In genomic region chr7:91880413-91881241, GRCh38 we compare ENCODE assay signal across 1 cellular context.
TF ChIP-seq lines count a peak whose summit lies in the region.

A gene with protein sequence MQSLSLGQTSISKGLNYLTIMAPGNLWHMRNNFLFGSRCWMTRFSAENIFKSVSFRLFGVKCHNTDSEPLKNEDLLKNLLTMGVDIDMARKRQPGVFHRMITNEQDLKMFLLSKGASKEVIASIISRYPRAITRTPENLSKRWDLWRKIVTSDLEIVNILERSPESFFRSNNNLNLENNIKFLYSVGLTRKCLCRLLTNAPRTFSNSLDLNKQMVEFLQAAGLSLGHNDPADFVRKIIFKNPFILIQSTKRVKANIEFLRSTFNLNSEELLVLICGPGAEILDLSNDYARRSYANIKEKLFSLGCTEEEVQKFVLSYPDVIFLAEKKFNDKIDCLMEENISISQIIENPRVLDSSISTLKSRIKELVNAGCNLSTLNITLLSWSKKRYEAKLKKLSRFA (minus strand): TSS chr7:91880702. CDS start chr7:91880083, 619 bp downstream.

TF ChIP-seq in K562, 482 proteins besides CTCF, POLR2A, EP300 and RAD21 (continued from another document and continues in another):
- TF ChIP-seq UBTF (IDR thresholded peaks at IDR 0.05; ENCODE audit: borderline replicate concordance in 1 of 2, low read depth in 2 of 2, low read length in 2 of 2) (0 out of 4 replicates have a peak, but pooled peaks have one; percentile 37 to 45), ZNF3 (CRISPR knock-in tag; IDR thresholded peaks at IDR 0.05) (no peak), E2F6 (IDR thresholded peaks at IDR 0.05; ENCODE audit: borderline replicate concordance in 1 of 2, extremely low read depth in 1 of 2, insufficient read depth in 1 of 2, insufficient read length in 1 of 2, low read depth in 1 of 2, low read length in 1 of 2, poor library complexity in 1 of 2, severe bottlenecking in 1 of 2) (peak; percentile 44 to 81), ZNF274 (IDR thresholded peaks at IDR 0.05; ENCODE audit: borderline replicate concordance, low read depth, low read length) (no peak), RBM17 (IDR thresholded peaks at IDR 0.05; ENCODE audit: borderline replicate concordance, low read depth, low read length) (no peak), STAT5B (CRISPR knock-in tag; IDR thresholded peaks at IDR 0.05) (no peak), SMARCC2 (IDR thresholded peaks at IDR 0.05; ENCODE audit: low read depth) (no peak), NUFIP1 (IDR thresholded peaks at IDR 0.05; ENCODE audit: partially characterized antibody) (no peak), POLR2G (IDR thresholded peaks at IDR 0.05; ENCODE audit: low read depth, low read length) (peak; percentile 74), ATF7 (IDR thresholded peaks at IDR 0.05) (peak; percentile 90), ZSCAN29 (IDR thresholded peaks at IDR 0.05) (no peak), SNIP1 (IDR thresholded peaks at IDR 0.05; ENCODE audit: low read depth) (peak; percentile 84), ZBTB7A (IDR thresholded peaks at IDR 0.05; ENCODE audit: borderline replicate concordance, control insufficient read depth, low read depth, low read length) (peak; percentile 81; the same call in 1 of the 2 replicates), MAFK (IDR thresholded peaks at IDR 0.05; ENCODE audit: low read length) (no peak), ZNF584 (CRISPR knock-in tag; IDR thresholded peaks at IDR 0.05; ENCODE audit: low read depth) (no peak), CHD4 (IDR thresholded peaks at IDR 0.05; ENCODE audit: insufficient read depth, insufficient replicate concordance, low read depth, low read length, poor library complexity, severe bottlenecking) (no peak), HDAC3 (IDR thresholded peaks at IDR 0.05; ENCODE audit: borderline replicate concordance, partially characterized antibody) (peak; percentile 26), NONO (IDR thresholded peaks at IDR 0.05; ENCODE audit: low read depth in 2 of 2, low read length in 1 of 2) (peak in 1 of 2 experiments; percentile 78; a peak in 1 of 4 replicates), ERF (CRISPR knock-in tag; IDR thresholded peaks at IDR 0.05) (0 out of 2 replicates have a peak, but pooled peaks have one; percentile 67), DIDO1 (tag; IDR thresholded peaks at IDR 0.05; ENCODE audit: low read depth) (peak; percentile 93), ZNF212 (CRISPR knock-in tag; IDR thresholded peaks at IDR 0.05) (peak; percentile 73; the same call in 1 of the 2 replicates), EGR1 (conservative IDR thresholded peaks at IDR 0.05) (no peak; the same call in 1 of the 2 replicates), CREBBP (IDR thresholded peaks at IDR 0.05; ENCODE audit: low read depth, low read length) (no peak), ELF2 (CRISPR knock-in tag; IDR thresholded peaks at IDR 0.05) (peak; percentile 96), ZNF77 (CRISPR knock-in tag; IDR thresholded peaks at IDR 0.05) (no peak), MXD1 (CRISPR knock-in tag; IDR thresholded peaks at IDR 0.05; ENCODE audit: borderline replicate concordance, poor library complexity, severe bottlenecking) (no peak), ZNF589 (CRISPR knock-in tag; IDR thresholded peaks at IDR 0.05; ENCODE audit: low read depth) (no peak), RB1 (IDR thresholded peaks at IDR 0.05; ENCODE audit: low read depth) (peak; percentile 93), ZNF174 (CRISPR knock-in tag; IDR thresholded peaks at IDR 0.05) (no peak; the same call in 1 of the 2 replicates), FOXP1 (CRISPR knock-in tag; IDR thresholded peaks at IDR 0.05) (no peak), PHB (CRISPR knock-in tag; IDR thresholded peaks at IDR 0.05) (no peak), CAMTA2 (CRISPR knock-in tag; conservative IDR thresholded peaks at IDR 0.05) (no peak), TCF7L2 (IDR thresholded peaks at IDR 0.05; ENCODE audit: low read depth, low read length) (peak; percentile 64; the same call in 1 of the 2 replicates), CHD7 (IDR thresholded peaks at IDR 0.05; ENCODE audit: low read depth, low read length) (no peak), BRCA1 (IDR thresholded peaks at IDR 0.05) (no peak), BRCA1 (CRISPR knock-in tag; IDR thresholded peaks at IDR 0.05) (no peak), CC2D1A (IDR thresholded peaks at IDR 0.05) (peak; percentile 97), ZNF217 (CRISPR knock-in tag; IDR thresholded peaks at IDR 0.05) (no peak), ZNF583 (CRISPR knock-in tag; IDR thresholded peaks at IDR 0.05) (peak; percentile 78; the same call in 1 of the 2 replicates), YBX1 (IDR thresholded peaks at IDR 0.05) (no peak)
- TF ChIP-seq, protein P1, sequence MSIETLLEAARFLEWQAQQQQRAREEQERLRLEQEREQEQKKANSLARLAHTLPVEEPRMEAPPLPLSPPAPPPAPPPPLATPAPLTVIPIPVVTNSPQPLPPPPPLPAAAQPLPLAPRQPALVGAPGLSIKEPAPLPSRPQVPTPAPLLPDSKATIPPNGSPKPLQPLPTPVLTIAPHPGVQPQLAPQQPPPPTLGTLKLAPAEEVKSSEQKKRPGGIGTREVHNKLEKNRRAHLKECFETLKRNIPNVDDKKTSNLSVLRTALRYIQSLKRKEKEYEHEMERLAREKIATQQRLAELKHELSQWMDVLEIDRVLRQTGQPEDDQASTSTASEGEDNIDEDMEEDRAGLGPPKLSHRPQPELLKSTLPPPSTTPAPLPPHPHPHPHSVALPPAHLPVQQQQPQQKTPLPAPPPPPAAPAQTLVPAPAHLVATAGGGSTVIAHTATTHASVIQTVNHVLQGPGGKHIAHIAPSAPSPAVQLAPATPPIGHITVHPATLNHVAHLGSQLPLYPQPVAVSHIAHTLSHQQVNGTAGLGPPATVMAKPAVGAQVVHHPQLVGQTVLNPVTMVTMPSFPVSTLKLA (conservative IDR thresholded peaks at IDR 0.05): peak; percentile 79 to 90
